ENCODE assay signal across 8 cellular contexts in genomic region chr21:36966846-36967657, GRCh38. TPM values are rescaled to one million over a fixed set of nuclear protein-coding genes. Genes with fewer than 3 reads are reported as not detected.
DNase-seq lines count a peak whose midpoint lies in the region; ATAC-seq, FAIRE-seq and TF ChIP-seq lines count a peak whose summit lies in the region.

No MANE protein-coding gene starts in this region.

- no peak for FAIRE-seq in A549 (lab: Jason Lieb, UNC)

- in situ Hi-C loops in gastrocnemius medialis (cut with MboI; ENCODE audit: low sequenced_read_pairs in 4 of 4), result no loop called here
- in situ Hi-C loops in GM13977 (cut with MboI; ENCODE audit: low pct_unique_long_range_greater_than_20kb, low sequenced_read_pairs, unreplicated experiment), result no loop called here

- TF ChIP-seq CTCF in A549 (IDR thresholded peaks at IDR 0.05), result no peak
- no peak for TF ChIP-seq CTCF in VCaP (conservative IDR thresholded peaks at IDR 0.05)
- no peak for TF ChIP-seq CTCF in glutamatergic neuron (IDR thresholded peaks at IDR 0.05; ENCODE audit: partially characterized antibody, unreplicated experiment)
- no peak for TF ChIP-seq CTCF in gastrocnemius medialis (IDR thresholded peaks at IDR 0.05 in 4 of 5, conservative IDR thresholded peaks at IDR 0.05 in 1 of 5)
- no peak for TF ChIP-seq CTCF in GM13977 (IDR thresholded peaks at IDR 0.05; ENCODE audit: extremely low read depth, insufficient read depth, missing control alignments)

- no peaks in the 10 kb centered on the region for H3K27me3 ChIP-seq in gastrocnemius medialis

- H3K4me2 ChIP-seq in A549, result peak overlapping the region; percentile 79

- TF ChIP-seq RAD21 in A549 (conservative IDR thresholded peaks at IDR 0.05 in 1 of 2, IDR thresholded peaks at IDR 0.05 in 1 of 2), result no peak

- TF ChIP-seq POLR2A in A549 (IDR thresholded peaks at IDR 0.05; ENCODE audit: low read length), result no peak
- TF ChIP-seq POLR2A in gastrocnemius medialis (IDR thresholded peaks at IDR 0.05), result no peak

- ATAC-seq in A549 (peak; percentile 55 to 62; a peak in 5 of 6 replicates), GM18861 (IDR thresholded peaks at IDR 0.05; ENCODE audit: unreplicated experiment) (peak; percentile 5), HG03354 (IDR thresholded peaks at IDR 0.05; ENCODE audit: poor library complexity, severe bottlenecking, unreplicated experiment) (peak; percentile 37), gastrocnemius medialis (peak; percentile 12 to 26)

- POLR2A ChIA-PET in A549 (lab: Yijun Ruan, JAX), result interaction anchor here (0.5 to 1.0 kb wide), 4 partner anchors 16 to 597 kb away, joined by 3 to 4 read pairs (median 3); no protein-coding TSS in a partner anchor

- peak overlapping the region; percentile 82 for H3K4me3 Mint-ChIP-seq in glutamatergic neuron (ENCODE audit: unreplicated experiment)

- peak overlapping the region; percentile 33 for H3K27ac Mint-ChIP-seq in glutamatergic neuron (ENCODE audit: unreplicated experiment)

- intact Hi-C loops in gastrocnemius medialis (cut with DNase I; ENCODE audit: low total_unique reads), result loop anchor here (1.0 to 10.0 kb wide), 2 partner anchors 23 to 118 kb away; no protein-coding TSS in a partner anchor

- H3K4me3 ChIP-seq in A549 (peak overlapping the region; percentile 70), gastrocnemius medialis (peak overlapping the region; percentile 57 to 66 (median 61))

- H3K27ac ChIP-seq in A549 (peak overlapping the region; percentile 93 to 96), VCaP (peak overlapping the region; percentile 95), gastrocnemius medialis (peak overlapping the region; percentile 64 to 89 (median 84))

- H3K27me3 Mint-ChIP-seq in glutamatergic neuron (ENCODE audit: unreplicated experiment), result peaks cover 5% of the 10 kb centered on the region

- H3K4me1 ChIP-seq in A549 (peaks cover 13% of the 10 kb centered on the region; the same call in 2 of the 3 replicates), gastrocnemius medialis (peaks cover 9 to 23% of the 10 kb centered on the region in 2 donors)

- H3K36me3 Mint-ChIP-seq in glutamatergic neuron (ENCODE audit: unreplicated experiment), result no peaks in the 10 kb centered on the region

- H3K9me3 Mint-ChIP-seq in glutamatergic neuron (ENCODE audit: unreplicated experiment), result peaks cover 10% of the 10 kb centered on the region

- peaks cover 12% of the 10 kb centered on the region for H3K4me1 Mint-ChIP-seq in glutamatergic neuron (ENCODE audit: low read depth, unreplicated experiment)

- H3K36me3 ChIP-seq in gastrocnemius medialis, result no peaks in the 10 kb centered on the region

- H3K9me3 ChIP-seq in A549, result no peaks in the 10 kb centered on the region
- H3K9me3 ChIP-seq in gastrocnemius medialis, result no peaks in the 10 kb centered on the region

- no peak for TF ChIP-seq EP300 in A549 (IDR thresholded peaks at IDR 0.05)

- WGBS in A549 (ENCODE audit: missing lambda C conversion rate), result 58% methylated on average over 9 of the region's 30 CpGs

- CTCF ChIA-PET in A549 (lab: Yijun Ruan, JAX), result interaction anchor here (0.6 to 2.2 kb wide), 3 partner anchors 10 to 23 kb away, joined by 3 to 9 read pairs (median 7); no protein-coding TSS in a partner anchor

- DNase-seq in A549 (ENCODE audit: low read depth in 1 of 2, low spot score in 1 of 2) (no peak), glutamatergic neuron (no peak), gastrocnemius medialis (no peak), GM13977 (ENCODE audit: low spot score) (no peak)
- no peak for DNase-seq in stimulated activated CD4-positive, alpha-beta T cell treated with anti-CD3 and anti-CD28 coated beads, Interleukin-4, amount 100 ng/mL, for 1 hour

TF ChIP-seq in A549, 52 proteins besides CTCF, POLR2A, EP300 and RAD21:
- TF ChIP-seq PHF8 (IDR thresholded peaks at IDR 0.05; ENCODE audit: borderline replicate concordance, low read depth), result peak; percentile 25; the same call in 1 of the 2 replicates
- TF ChIP-seq MAZ (IDR thresholded peaks at IDR 0.05; ENCODE audit: borderline replicate concordance, low read depth, low read length), result no peak

RNA-seq across cellular contexts. Expression of gene HLCS, which starts 0.6 kb away (rescaled TPM):
- 23.1 and 24.3 TPM in 2 replicates for polyA plus RNA-seq in A549 (2011; rRNA removed)
- polyA plus RNA-seq in A549 (2012; cell fraction: cytosol; rRNA removed), result 4.3 and 4.8 TPM in 2 replicates
- 4.8 and 6.9 TPM in 2 replicates for polyA plus RNA-seq in A549 (2012; cell fraction: nucleus; rRNA removed)
- 7.6 to 9.0 TPM (median 8.4 TPM) in 3 replicates for polyA plus RNA-seq in A549 (2017; fragmentation: RNase III; extraction: RNeasy Plus Mini Kit Qiagen cat#74134 plus additional on column Dnase treatment)
- polyA minus RNA-seq in A549 (2011; rRNA and poly(A)+ RNA removed), result 24.9 and 27.6 TPM in 2 replicates
- 15.9 TPM for total RNA-seq in glutamatergic neuron (ENCODE audit: unreplicated experiment)
- 10 to 100 TPM; 10.6 to 18.4 (median 15.4) TPM for total RNA-seq in gastrocnemius medialis

RNA-seq across cellular contexts. Expression of gene RIPPLY3, which starts 39.5 kb away (rescaled TPM):
- polyA plus RNA-seq in A549 (2011; rRNA removed) (1.3 and 1.5 TPM in 2 replicates), A549 (2017; fragmentation: RNase III; extraction: RNeasy Plus Mini Kit Qiagen cat#74134 plus additional on column Dnase treatment) (0.46 to 0.65 TPM (median 0.63 TPM) in 3 replicates)
- polyA plus RNA-seq in A549 (2012; cell fraction: cytosol; rRNA removed), result 0.86 and 1.3 TPM in 2 replicates
- 0.66 and 1.1 TPM in 2 replicates for polyA plus RNA-seq in A549 (2012; cell fraction: nucleus; rRNA removed)
- polyA minus RNA-seq in A549 (2011; rRNA and poly(A)+ RNA removed), result 0.29 and 0.58 TPM in 2 replicates
- total RNA-seq in glutamatergic neuron (ENCODE audit: unreplicated experiment) (not detected), gastrocnemius medialis (not detected)

Comparison
In these comparisons a context has a peak if more than half of its experiments do, and no peak if none do; other contexts are left out.
1. ATAC-seq: peak in every context shown above with its lines; median percentile 58 in A549; 37 in HG03354; 19 in gastrocnemius medialis; 5 in GM18861.